Comparison of ENCODE assay signal across 10 cellular contexts in the genomic region with DNA sequence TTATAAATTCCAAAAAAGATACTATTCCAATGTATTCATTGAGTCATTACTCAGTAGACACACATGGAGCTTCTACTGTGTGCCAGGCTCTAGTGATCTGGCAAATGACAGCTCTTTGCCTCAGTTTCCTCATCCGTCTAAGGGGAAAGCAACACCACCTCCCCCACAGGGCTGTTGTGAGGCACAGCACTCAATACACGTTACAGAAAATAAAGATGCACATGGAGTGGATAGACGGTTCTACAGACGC. TPM values are rescaled to one million over a fixed set of nuclear protein-coding genes. Genes with fewer than 3 reads are reported as not detected.
DNase-seq lines count a peak whose midpoint lies in the region; ATAC-seq, FAIRE-seq and TF ChIP-seq lines count a peak whose summit lies in the region.
"Had no signal": no experiment of that assay in that cellular context is flagged by ENCODE, and none has a peak within 500 bp of the region (broad histone marks: within the 10 kb centered on the region; RNA-seq: fewer than 3 reads in every experiment).

No MANE protein-coding gene starts in this region.

- DNase-seq in GM12865 (ENCODE audit: low read depth) (no peak), SK-N-SH (no peak), small intestine (no peak), NCI-H2196 treated with DMSO at 0.1 percent for 48 hours (lab: John Stamatoyannopoulos, UW; ENCODE audit: unreplicated experiment) (no peak), H7 (no peak), germinal center (ENCODE audit: low spot score) (no peak), NCI-H1436 (lab: John Stamatoyannopoulos, UW) (no peak)
- DNase-seq: GOT3 had no signal

- H3K27ac ChIP-seq in SK-N-SH (ENCODE audit: low read depth in 2 of 2, low read length in 1 of 2) (peak overlapping the region; percentile 88 to 100), gastroesophageal sphincter (peak overlapping the region; percentile 96 to 99 (median 98)), small intestine (ENCODE audit: low read depth in 1 of 2, low read length in 1 of 2) (peak overlapping the region; percentile 76 to 95)

- peaks cover 84% of the 10 kb centered on the region for H3F3A ChIP-seq in SK-N-SH (replicated peaks; ENCODE audit: insufficient read depth)

- H4K20me1 ChIP-seq in SK-N-SH (ENCODE audit: insufficient read depth): no peaks in the 10 kb centered on the region

- no peak for TF ChIP-seq POLR2A in gastroesophageal sphincter (IDR thresholded peaks at IDR 0.05)

- peaks cover 78% of the 10 kb centered on the region for H3K79me2 ChIP-seq in SK-N-SH (ENCODE audit: insufficient read depth)

- H3K27me3 ChIP-seq in SK-N-SH (ENCODE audit: insufficient read depth) (no peaks in the 10 kb centered on the region), gastroesophageal sphincter (no peaks in the 10 kb centered on the region), small intestine (ENCODE audit: control insufficient read depth in 2 of 2, insufficient read depth in 2 of 2, low read length in 2 of 2) (no peaks in the 10 kb centered on the region), H7 (ENCODE audit: control insufficient read depth, insufficient read depth, low read length) (no peaks in the 10 kb centered on the region)

- H3K4me1 ChIP-seq in SK-N-SH (ENCODE audit: control insufficient read depth in 1 of 2, insufficient read depth in 2 of 2, low read depth in 1 of 2, low read length in 1 of 2): peaks cover 75 to 81% of the 10 kb centered on the region in 2 experiments
- H3K4me1 ChIP-seq in gastroesophageal sphincter: peaks cover 47 to 96% (median 80%) of the 10 kb centered on the region in 3 donors
- peaks cover 24 to 30% of the 10 kb centered on the region in 2 donors for H3K4me1 ChIP-seq in small intestine (ENCODE audit: control insufficient read depth in 2 of 2, insufficient read depth in 1 of 2, low read depth in 1 of 2, low read length in 1 of 2)

- peak overlapping the region; percentile 95 for H3K9ac ChIP-seq in SK-N-SH

- CTCF ChIA-PET in SK-N-SH (lab: Yijun Ruan, JAX): interaction anchor here (0.7 to 8.3 kb wide), 7 partner anchors 13 to 76 kb away, joined by 3 to 58 read pairs (median 4); partner anchors contain the start of gene NEAT1

- no peaks in the 10 kb centered on the region for H3K9me3 ChIP-seq in SK-N-SH
- H3K9me3 ChIP-seq in gastroesophageal sphincter: no peaks in the 10 kb centered on the region
- no peaks in the 10 kb centered on the region for H3K9me3 ChIP-seq in small intestine (ENCODE audit: control insufficient read depth, low read depth)

- H3K36me3 ChIP-seq in SK-N-SH (replicated peaks in 1 of 2; ENCODE audit: control insufficient read depth in 1 of 2, insufficient read depth in 2 of 2, low read length in 1 of 2) (no peaks in the 10 kb centered on the region), gastroesophageal sphincter (no peaks in the 10 kb centered on the region), small intestine (ENCODE audit: control insufficient read depth in 2 of 2, insufficient read depth in 2 of 2, low read length in 2 of 2) (no peaks in the 10 kb centered on the region), H7 (replicated peaks; ENCODE audit: control insufficient read depth, insufficient read depth, low read length) (no peaks in the 10 kb centered on the region)

- peak overlapping the region; percentile 83 for H3K4me2 ChIP-seq in SK-N-SH

- H2AFZ ChIP-seq in SK-N-SH (ENCODE audit: low read depth): no peak overlapping the region

- POLR2A ChIA-PET in SK-N-SH (lab: Yijun Ruan, JAX): interaction anchor here (10.5 to 26.8 kb wide), 3 partner anchors 10 to 70 kb away, joined by 283 to 1027 read pairs (median 591); partner anchors contain the start of genes MALAT1 and NEAT1

- TF ChIP-seq RAD21 in SK-N-SH (IDR thresholded peaks at IDR 0.05; ENCODE audit: low read length): no peak

- no peak for FAIRE-seq in small intestine (lab: Jason Lieb, UNC)
- FAIRE-seq: G401.6 had no signal

- TF ChIP-seq CTCF in GM12865 (IDR thresholded peaks at IDR 0.05; ENCODE audit: insufficient read depth, low read depth, low read length, missing control alignments) (no peak), SK-N-SH (IDR thresholded peaks at IDR 0.05) (no peak), gastroesophageal sphincter (IDR thresholded peaks at IDR 0.05) (no peak)

- 48% methylated on average over 4 of the region's 4 CpGs for WGBS in SK-N-SH (ENCODE audit: low lambda C conversion rate)
- 7% methylated on average over 3 of the region's 4 CpGs; no CpG with 5 or more reads in 1 of the 2 donors for WGBS in gastroesophageal sphincter (ENCODE audit: low coverage in 1 of 2), 2 donors
- WGBS in small intestine, 3 donors: 55 to 67% (median 65%) methylated on average over 4 of the region's 4 CpGs

- TF ChIP-seq EP300 in SK-N-SH (IDR thresholded peaks at IDR 0.05; ENCODE audit: borderline replicate concordance in 1 of 2, low read depth in 1 of 2, low read length in 1 of 2): no peak
- no peak for TF ChIP-seq EP300 in gastroesophageal sphincter (IDR thresholded peaks at IDR 0.05)

- H3K4me3 ChIP-seq in GM12865 (ENCODE audit: low read depth, low read length): peak overlapping the region; percentile 65
- peak overlapping the region in 1 of 2 experiments; percentile 18; a peak in 1 of 4 replicates for H3K4me3 ChIP-seq in SK-N-SH (ENCODE audit: low read depth in 2 of 2, low read length in 1 of 2)
- no peak overlapping the region for H3K4me3 ChIP-seq in gastroesophageal sphincter
- no peak overlapping the region for H3K4me3 ChIP-seq in small intestine (ENCODE audit: low read depth in 1 of 2, low read length in 2 of 2)
- H3K4me3 ChIP-seq in H7 (ENCODE audit: insufficient read depth, low read depth, low read length): no peak overlapping the region

- ATAC-seq in gastroesophageal sphincter: no peak

- no peaks in the 10 kb centered on the region for H3K9me2 ChIP-seq in SK-N-SH

TF ChIP-seq in SK-N-SH, 30 proteins besides CTCF, POLR2A, EP300 and RAD21 (continues in another document):
- TF ChIP-seq, protein P1, sequence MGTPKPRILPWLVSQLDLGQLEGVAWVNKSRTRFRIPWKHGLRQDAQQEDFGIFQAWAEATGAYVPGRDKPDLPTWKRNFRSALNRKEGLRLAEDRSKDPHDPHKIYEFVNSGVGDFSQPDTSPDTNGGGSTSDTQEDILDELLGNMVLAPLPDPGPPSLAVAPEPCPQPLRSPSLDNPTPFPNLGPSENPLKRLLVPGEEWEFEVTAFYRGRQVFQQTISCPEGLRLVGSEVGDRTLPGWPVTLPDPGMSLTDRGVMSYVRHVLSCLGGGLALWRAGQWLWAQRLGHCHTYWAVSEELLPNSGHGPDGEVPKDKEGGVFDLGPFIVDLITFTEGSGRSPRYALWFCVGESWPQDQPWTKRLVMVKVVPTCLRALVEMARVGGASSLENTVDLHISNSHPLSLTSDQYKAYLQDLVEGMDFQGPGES (IDR thresholded peaks at IDR 0.05; ENCODE audit: low read depth, low read length): no peak
- TF ChIP-seq FOXJ3 (CRISPR knock-in tag; IDR thresholded peaks at IDR 0.05): no peak
- no peak for TF ChIP-seq GATA2 (CRISPR knock-in tag; IDR thresholded peaks at IDR 0.05)
- TF ChIP-seq TAF1 (IDR thresholded peaks at IDR 0.05; ENCODE audit: borderline replicate concordance, low read depth, low read length): no peak
- TF ChIP-seq SIN3A (IDR thresholded peaks at IDR 0.05; ENCODE audit: borderline replicate concordance, low read depth, low read length): no peak
- no peak for TF ChIP-seq FOXM1 (IDR thresholded peaks at IDR 0.05; ENCODE audit: low read depth)
- TF ChIP-seq USF1 (IDR thresholded peaks at IDR 0.05; ENCODE audit: borderline replicate concordance, low read depth): no peak
- TF ChIP-seq, protein P2, sequence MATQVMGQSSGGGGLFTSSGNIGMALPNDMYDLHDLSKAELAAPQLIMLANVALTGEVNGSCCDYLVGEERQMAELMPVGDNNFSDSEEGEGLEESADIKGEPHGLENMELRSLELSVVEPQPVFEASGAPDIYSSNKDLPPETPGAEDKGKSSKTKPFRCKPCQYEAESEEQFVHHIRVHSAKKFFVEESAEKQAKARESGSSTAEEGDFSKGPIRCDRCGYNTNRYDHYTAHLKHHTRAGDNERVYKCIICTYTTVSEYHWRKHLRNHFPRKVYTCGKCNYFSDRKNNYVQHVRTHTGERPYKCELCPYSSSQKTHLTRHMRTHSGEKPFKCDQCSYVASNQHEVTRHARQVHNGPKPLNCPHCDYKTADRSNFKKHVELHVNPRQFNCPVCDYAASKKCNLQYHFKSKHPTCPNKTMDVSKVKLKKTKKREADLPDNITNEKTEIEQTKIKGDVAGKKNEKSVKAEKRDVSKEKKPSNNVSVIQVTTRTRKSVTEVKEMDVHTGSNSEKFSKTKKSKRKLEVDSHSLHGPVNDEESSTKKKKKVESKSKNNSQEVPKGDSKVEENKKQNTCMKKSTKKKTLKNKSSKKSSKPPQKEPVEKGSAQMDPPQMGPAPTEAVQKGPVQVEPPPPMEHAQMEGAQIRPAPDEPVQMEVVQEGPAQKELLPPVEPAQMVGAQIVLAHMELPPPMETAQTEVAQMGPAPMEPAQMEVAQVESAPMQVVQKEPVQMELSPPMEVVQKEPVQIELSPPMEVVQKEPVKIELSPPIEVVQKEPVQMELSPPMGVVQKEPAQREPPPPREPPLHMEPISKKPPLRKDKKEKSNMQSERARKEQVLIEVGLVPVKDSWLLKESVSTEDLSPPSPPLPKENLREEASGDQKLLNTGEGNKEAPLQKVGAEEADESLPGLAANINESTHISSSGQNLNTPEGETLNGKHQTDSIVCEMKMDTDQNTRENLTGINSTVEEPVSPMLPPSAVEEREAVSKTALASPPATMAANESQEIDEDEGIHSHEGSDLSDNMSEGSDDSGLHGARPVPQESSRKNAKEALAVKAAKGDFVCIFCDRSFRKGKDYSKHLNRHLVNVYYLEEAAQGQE (IDR thresholded peaks at IDR 0.05; ENCODE audit: low read depth, low read length): no peak

RNA-seq across cellular contexts. Expression of gene MALAT1, which starts 6.5 kb away (rescaled TPM):
- 285 and 510 TPM in 2 replicates for polyA plus RNA-seq in SK-N-SH (2012; rRNA removed)
- polyA plus RNA-seq in SK-N-SH (2012; cell fraction: cytosol; rRNA removed): 23.6 and 25.7 TPM in 2 replicates
- 1,545 and 2,619 TPM in 2 replicates for polyA plus RNA-seq in SK-N-SH (2012; cell fraction: nucleus; rRNA removed)
- total RNA-seq in gastroesophageal sphincter: over 10,000 TPM in 2 of 4 donors, 1,000 to 10,000 TPM in 2; 2,194 to 20,520 (median 8,164) TPM
- 100 to 1,000 TPM; 155 to 454 (median 159) TPM for polyA plus RNA-seq in small intestine
- total RNA-seq in H7 (2014; rRNA removed; shearing (Covaris generic)): 456 and 1,088 TPM in 2 replicates

RNA-seq across cellular contexts. Expression of gene SCYL1, which starts 32.6 kb away (rescaled TPM):
- polyA plus RNA-seq in SK-N-SH (2012; rRNA removed) (76.7 and 79.9 TPM in 2 replicates), small intestine (10 to 100 TPM; 46.7 to 76.9 (median 74.3) TPM)
- polyA plus RNA-seq in SK-N-SH (2012; cell fraction: cytosol; rRNA removed): 26.2 and 41.7 TPM in 2 replicates
- 115 and 159 TPM in 2 replicates for polyA plus RNA-seq in SK-N-SH (2012; cell fraction: nucleus; rRNA removed)
- 10 to 100 TPM; 70.6 to 97.6 (median 89.2) TPM for total RNA-seq in gastroesophageal sphincter
- total RNA-seq in H7 (2014; rRNA removed; shearing (Covaris generic)): 70.0 and 72.3 TPM in 2 replicates
